ENCODE assay signal across 8 cellular contexts in genomic region chr16:27238016-27238587, GRCh38. TPM values are rescaled to one million over a fixed set of nuclear protein-coding genes. Genes with fewer than 3 reads are reported as not detected.
DNase-seq lines count a peak whose midpoint lies in the region; ATAC-seq and TF ChIP-seq lines count a peak whose summit lies in the region.

No MANE protein-coding gene starts in this region.

- POLR2A ChIA-PET in activated CD4-positive, alpha-beta T cell treated with anti-CD3 and anti-CD28 coated beads, Interleukin-2, amount 10 ng/mL, durations not matched to agents 7 days and 5 days (lab: Charles Lee): no interaction called here

- H3K4me1 ChIP-seq in left ventricle myocardium inferior: peaks cover 70% of the 10 kb centered on the region

- peak overlapping the region; percentile 63 for H3K4me3 Mint-ChIP-seq in activated CD4-positive, alpha-beta T cell treated with anti-CD3 and anti-CD28 coated beads, Interleukin-2, amount 10 ng/mL, durations not matched to agents 7 days and 5 days
- H3K4me3 Mint-ChIP-seq in stimulated activated naive B cell treated with anti-CD40 and anti-IgM and Interleukin-4, amounts not matched to agents 10 μg/mL and 1 μg/mL and 100 μg/mL, for 72 hours: peak overlapping the region; percentile 57 to 61

- H3K27ac Mint-ChIP-seq in activated CD4-positive, alpha-beta T cell treated with anti-CD3 and anti-CD28 coated beads, Interleukin-2, amount 10 ng/mL, durations not matched to agents 7 days and 5 days: peak overlapping the region; percentile 98
- peak overlapping the region; percentile 96 for H3K27ac Mint-ChIP-seq in stimulated activated naive B cell treated with anti-CD40 and anti-IgM and Interleukin-4, amounts not matched to agents 10 μg/mL and 1 μg/mL and 100 μg/mL, for 72 hours

- H3K27me3 ChIP-seq in left ventricle myocardium inferior (ENCODE audit: low read depth): no peaks in the 10 kb centered on the region

- DNase-seq in activated CD4-positive, alpha-beta T cell treated with anti-CD3 and anti-CD28 coated beads, Interleukin-2, amount 10 ng/mL, durations not matched to agents 7 days and 5 days: no peak
- DNase-seq in left ventricle myocardium inferior: no peak
- DNase-seq in stimulated activated naive B cell treated with anti-CD40 and anti-IgM and Interleukin-4, amounts not matched to agents 10 μg/mL and 1 μg/mL and 100 μg/mL, for 72 hours: no peak
- no peak for DNase-seq in pons (ENCODE audit: low spot score)
- DNase-seq in EL: no peak
- no peak for DNase-seq in effector CD4-positive, alpha-beta T cell

- peaks cover 10% of the 10 kb centered on the region for H3K36me3 ChIP-seq in left ventricle myocardium inferior

- H3K9me3 Mint-ChIP-seq in activated CD4-positive, alpha-beta T cell treated with anti-CD3 and anti-CD28 coated beads, Interleukin-2, amount 10 ng/mL, durations not matched to agents 7 days and 5 days: no peaks in the 10 kb centered on the region
- no peaks in the 10 kb centered on the region for H3K9me3 Mint-ChIP-seq in stimulated activated naive B cell treated with anti-CD40 and anti-IgM and Interleukin-4, amounts not matched to agents 10 μg/mL and 1 μg/mL and 100 μg/mL, for 72 hours

- intact Hi-C loops in left ventricle myocardium inferior (cut with micrococcal nuclease): no loop called here

- ATAC-seq in GM18517 (IDR thresholded peaks at IDR 0.05; ENCODE audit: unreplicated experiment) (peak; percentile 4), HG02981 (IDR thresholded peaks at IDR 0.05; ENCODE audit: unreplicated experiment) (peak; percentile 9)
- ATAC-seq in stimulated activated naive B cell treated with anti-CD40 and anti-IgM and Interleukin-4, amounts not matched to agents 10 μg/mL and 1 μg/mL and 100 μg/mL, for 72 hours (replicated peaks): peak; percentile 38 to 46

- no peak overlapping the region for H3K4me3 ChIP-seq in left ventricle myocardium inferior

- peaks cover 58% of the 10 kb centered on the region for H3K36me3 Mint-ChIP-seq in activated CD4-positive, alpha-beta T cell treated with anti-CD3 and anti-CD28 coated beads, Interleukin-2, amount 10 ng/mL, durations not matched to agents 7 days and 5 days (ENCODE audit: low read depth)
- peaks cover 11 to 35% of the 10 kb centered on the region in 2 donors for H3K36me3 Mint-ChIP-seq in stimulated activated naive B cell treated with anti-CD40 and anti-IgM and Interleukin-4, amounts not matched to agents 10 μg/mL and 1 μg/mL and 100 μg/mL, for 72 hours

- no peaks in the 10 kb centered on the region for H3K9me3 ChIP-seq in left ventricle myocardium inferior (replicated peaks)

- TF ChIP-seq CTCF in left ventricle myocardium inferior (IDR thresholded peaks at IDR 0.05; ENCODE audit: borderline replicate concordance): no peak

- CTCF ChIA-PET in activated CD4-positive, alpha-beta T cell treated with anti-CD3 and anti-CD28 coated beads, Interleukin-2, amount 10 ng/mL, durations not matched to agents 7 days and 5 days (lab: Charles Lee): interaction anchor here (0.6 to 5.5 kb wide), 6 partner anchors 45 to 137 kb away, joined by 3 to 53 read pairs (median 4); no protein-coding TSS in a partner anchor

- peak overlapping the region; percentile 71 for H3K27ac ChIP-seq in left ventricle myocardium inferior (replicated peaks)

- H3K4me1 Mint-ChIP-seq in activated CD4-positive, alpha-beta T cell treated with anti-CD3 and anti-CD28 coated beads, Interleukin-2, amount 10 ng/mL, durations not matched to agents 7 days and 5 days: peaks cover 98% of the 10 kb centered on the region
- peaks cover 61 to 83% of the 10 kb centered on the region in 2 donors for H3K4me1 Mint-ChIP-seq in stimulated activated naive B cell treated with anti-CD40 and anti-IgM and Interleukin-4, amounts not matched to agents 10 μg/mL and 1 μg/mL and 100 μg/mL, for 72 hours

- no peaks in the 10 kb centered on the region for H3K27me3 Mint-ChIP-seq in activated CD4-positive, alpha-beta T cell treated with anti-CD3 and anti-CD28 coated beads, Interleukin-2, amount 10 ng/mL, durations not matched to agents 7 days and 5 days
- no peaks in the 10 kb centered on the region for H3K27me3 Mint-ChIP-seq in stimulated activated naive B cell treated with anti-CD40 and anti-IgM and Interleukin-4, amounts not matched to agents 10 μg/mL and 1 μg/mL and 100 μg/mL, for 72 hours

RNA-seq across cellular contexts. Expression of gene NSMCE1, which starts 30.5 kb away (rescaled TPM):
- total RNA-seq in activated CD4-positive, alpha-beta T cell treated with anti-CD3 and anti-CD28 coated beads, Interleukin-2, amount 10 ng/mL, durations not matched to agents 7 days and 5 days: 100 to 1,000 TPM in 1 of 2 experiments, 10 to 100 TPM in 1; 95.8 to 106 TPM
- 38.6 TPM for total RNA-seq in left ventricle myocardium inferior

RNA-seq across cellular contexts. Expression of gene KDM8, which starts 34.8 kb away (rescaled TPM):
- 10 to 100 TPM; 22.5 to 25.0 TPM for total RNA-seq in activated CD4-positive, alpha-beta T cell treated with anti-CD3 and anti-CD28 coated beads, Interleukin-2, amount 10 ng/mL, durations not matched to agents 7 days and 5 days
- 3.2 TPM for total RNA-seq in left ventricle myocardium inferior
